Comparison of ENCODE assay signal across 9 cellular contexts in the genomic region with DNA sequence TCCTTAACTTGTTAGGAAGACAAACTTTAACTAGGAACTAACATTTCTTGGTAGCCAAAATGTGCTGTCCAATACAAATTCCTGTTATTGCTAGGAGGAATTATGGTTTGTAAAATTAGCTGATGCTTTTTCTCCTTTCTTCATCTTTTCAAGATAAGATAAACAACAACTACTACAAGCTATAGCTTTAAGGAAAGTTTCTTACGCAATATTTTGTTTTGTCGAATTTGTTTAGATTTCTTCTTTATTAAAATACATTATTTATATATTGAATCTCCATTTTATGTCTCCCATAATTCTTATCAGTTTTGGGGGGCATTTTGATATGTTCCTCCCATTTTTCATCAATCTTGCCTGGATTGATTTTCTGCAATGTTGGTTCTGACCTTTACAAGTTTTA.
"Had no signal": no experiment of that assay in that cellular context is flagged by ENCODE, and none has a peak within 500 bp of the region (broad histone marks: within the 10 kb centered on the region; RNA-seq: fewer than 3 reads in every experiment).

No MANE protein-coding gene starts in this region.

- H2AFZ ChIP-seq: GM23248, GM23338 had no signal

- H3K4me2 ChIP-seq: GM23338 had no signal

- H3K9me3 ChIP-seq: HAP-1 had no signal

- ATAC-seq: GM23338, HCT116 had no signal

- H3K4me1 ChIP-seq: HAP-1 had no signal

- DNase-seq: GM23248, GOT3, H7, H9, HCEC 1CT, HFFc6 had no signal

- H3K36me3 ChIP-seq: HAP-1 had no signal

- H3K27ac ChIP-seq: GM23248 had no signal

- H3K4me3 ChIP-seq: GM23248, GM23338, HAP-1 had no signal

- H3K9ac ChIP-seq: GM23248 had no signal
